ENCODE assay signal across 16 cellular contexts in genomic region chr2:40420478-40420877, GRCh38. TPM values are rescaled to one million over a fixed set of nuclear protein-coding genes. Genes with fewer than 3 reads are reported as not detected.
DNase-seq lines count a peak whose midpoint lies in the region; ATAC-seq, FAIRE-seq and TF ChIP-seq lines count a peak whose summit lies in the region.
"Had no signal": no experiment of that assay in that cellular context is flagged by ENCODE, and none has a peak within 500 bp of the region (broad histone marks: within the 10 kb centered on the region; RNA-seq: fewer than 3 reads in every experiment).

No MANE protein-coding gene starts in this region.

- no peaks in the 10 kb centered on the region for H3K36me3 ChIP-seq in left ventricle myocardium inferior
- no peaks in the 10 kb centered on the region for H3K36me3 ChIP-seq in rectal smooth muscle tissue (ENCODE audit: control insufficient read depth, insufficient read depth, low read length)
- H3K36me3 ChIP-seq in upper lobe of right lung: no peaks in the 10 kb centered on the region
- H3K36me3 ChIP-seq in pancreas: no peaks in the 10 kb centered on the region
- H3K36me3 ChIP-seq in MM.1S (replicated peaks; ENCODE audit: insufficient read depth, low read length): no peaks in the 10 kb centered on the region
- H3K36me3 ChIP-seq: HAP-1 had no signal

- no peaks in the 10 kb centered on the region for H3K9me2 ChIP-seq in MM.1S (replicated peaks; ENCODE audit: insufficient read depth, low read length)

- H3K4me3 ChIP-seq in left ventricle myocardium inferior (peak overlapping the region; percentile 17), rectal smooth muscle tissue (ENCODE audit: low read length) (no peak overlapping the region), upper lobe of right lung (no peak overlapping the region), pancreas (no peak overlapping the region), MM.1S (ENCODE audit: low read length) (no peak overlapping the region)
- H3K4me3 ChIP-seq: BLaER1, HAP-1 had no signal

- H3K79me2 ChIP-seq in MM.1S (ENCODE audit: low read length): no peaks in the 10 kb centered on the region

- 34 to 50% methylated on average over 3 of the region's 3 CpGs for WGBS in pancreas, 2 donors

- H3K4me2 ChIP-seq in MM.1S (ENCODE audit: low read depth, low read length): no peak overlapping the region
- H3K4me2 ChIP-seq: BLaER1, KMS-11 had no signal

- H2AFZ ChIP-seq in MM.1S (ENCODE audit: low read length): no peak overlapping the region

- H4K20me1 ChIP-seq in MM.1S (ENCODE audit: insufficient read depth, low read length): no peaks in the 10 kb centered on the region
- H4K20me1 ChIP-seq: BLaER1 had no signal

- no peaks in the 10 kb centered on the region for H3F3A ChIP-seq in MM.1S (ENCODE audit: insufficient read depth, low read length)

- TF ChIP-seq CTCF in left ventricle myocardium inferior (IDR thresholded peaks at IDR 0.05; ENCODE audit: borderline replicate concordance) (no peak), upper lobe of right lung (IDR thresholded peaks at IDR 0.05) (no peak), pancreas (IDR thresholded peaks at IDR 0.05) (no peak), MM.1S (IDR thresholded peaks at IDR 0.05; ENCODE audit: low read length) (no peak)

- no peaks in the 10 kb centered on the region for H3K9me3 ChIP-seq in left ventricle myocardium inferior (replicated peaks)
- H3K9me3 ChIP-seq in upper lobe of right lung: no peaks in the 10 kb centered on the region
- no peaks in the 10 kb centered on the region for H3K9me3 ChIP-seq in pancreas
- no peaks in the 10 kb centered on the region for H3K9me3 ChIP-seq in MM.1S (replicated peaks; ENCODE audit: insufficient read depth, low read length)
- H3K9me3 ChIP-seq: BLaER1, HAP-1 had no signal

- ATAC-seq in Right ventricle myocardium superior (ENCODE audit: poor library complexity) (peak; percentile 23), Right ventricle myocardium inferior (no peak), upper lobe of right lung (no peak), pancreas (no peak)
- ATAC-seq: Panc1 had no signal

- peak overlapping the region; percentile 71 for H3K27ac ChIP-seq in left ventricle myocardium inferior (replicated peaks)
- peak overlapping the region; percentile 76 for H3K27ac ChIP-seq in rectal smooth muscle tissue (ENCODE audit: low read depth, low read length)
- H3K27ac ChIP-seq in upper lobe of right lung: peak overlapping the region; percentile 7
- H3K27ac ChIP-seq in pancreas: no peak overlapping the region
- no peak overlapping the region for H3K27ac ChIP-seq in MM.1S (ENCODE audit: low read length)
- H3K27ac ChIP-seq: 22Rv1, BLaER1, KMS-11 had no signal

- DNase-seq in Right ventricle myocardium superior (no peak), Right ventricle myocardium inferior (ENCODE audit: missing footprints) (no peak), left ventricle myocardium inferior (no peak), upper lobe of right lung (no peak), pancreas (no peak), MM.1S (no peak), HT-29 (ENCODE audit: low spot score) (no peak)
- DNase-seq: CD8-positive, alpha-beta memory T cell; NCI-H1092 treated with DMSO at 0.1 percent for 48 hours; NCI-H1694 treated with DMSO at 0.1 percent for 48 hours had no signal

- FAIRE-seq in pancreas (lab: Jason Lieb, UNC): no peak

- intact Hi-C loops in Right ventricle myocardium superior (cut with DNase I): no loop called here
- intact Hi-C loops in Right ventricle myocardium inferior (cut with DNase I): no loop called here
- intact Hi-C loops in left ventricle myocardium inferior (cut with micrococcal nuclease): no loop called here
- intact Hi-C loops in upper lobe of right lung (cut with DNase I): no loop called here
- intact Hi-C loops in pancreas (cut with DNase I): no loop called here

- H3K4me1 ChIP-seq in left ventricle myocardium inferior (peaks cover 93% of the 10 kb centered on the region), rectal smooth muscle tissue (ENCODE audit: control insufficient read depth, insufficient read depth, low read length) (peaks cover 40% of the 10 kb centered on the region), upper lobe of right lung (no peaks in the 10 kb centered on the region), pancreas (no peaks in the 10 kb centered on the region), MM.1S (ENCODE audit: low read length) (no peaks in the 10 kb centered on the region)
- H3K4me1 ChIP-seq: BLaER1, HAP-1 had no signal

- no peaks in the 10 kb centered on the region for H3K27me3 ChIP-seq in left ventricle myocardium inferior (ENCODE audit: low read depth)
- H3K27me3 ChIP-seq in rectal smooth muscle tissue (ENCODE audit: control insufficient read depth, insufficient read depth, low read length): no peaks in the 10 kb centered on the region
- no peaks in the 10 kb centered on the region for H3K27me3 ChIP-seq in upper lobe of right lung
- H3K27me3 ChIP-seq in pancreas: peaks cover 0 to 7% (median 0%) of the 10 kb centered on the region in 4 donors
- no peaks in the 10 kb centered on the region for H3K27me3 ChIP-seq in MM.1S (replicated peaks; ENCODE audit: insufficient read depth, low read length)
- H3K27me3 ChIP-seq: BLaER1 had no signal

- H3K9ac ChIP-seq in rectal smooth muscle tissue (ENCODE audit: low read length) (no peak overlapping the region), MM.1S (ENCODE audit: low read length) (no peak overlapping the region)
- H3K9ac ChIP-seq: BLaER1, KMS-11 had no signal

RNA-seq across cellular contexts. Expression of gene SLC8A1, which starts 31.4 kb away (rescaled TPM):
- total RNA-seq in Right ventricle myocardium superior (958 TPM), Right ventricle myocardium inferior (999 TPM), left ventricle myocardium inferior (990 TPM), upper lobe of right lung (53.8 TPM), pancreas (10 to 100 TPM in 1 of 6 donors, 1 to 10 TPM in 5; 1.6 to 12.4 (median 3.8) TPM)
- 1 to 10 TPM in 1 of 2 donors, under 1 TPM in 1; 0.19 to 1.0 TPM for polyA plus RNA-seq in pancreas
- 0.10 and 0.16 TPM in 2 replicates for total RNA-seq in HT-29 (2014; rRNA removed; shearing (Covaris generic))
- polyA plus RNA-seq: CD8-positive, alpha-beta memory T cell had no signal

Comparison
In these comparisons a context has a peak if more than half of its experiments do, and no peak if none do; other contexts are left out.
1. H3K27ac ChIP-seq: peak in left ventricle myocardium inferior (single experiment), rectal smooth muscle tissue (single experiment) and upper lobe of right lung (single experiment); none in pancreas (0 of 4) and MM.1S (single experiment).
2. RNA of gene SLC8A1, which starts 31.4 kb away (total RNA-seq): 999 TPM in Right ventricle myocardium inferior (single experiment), 990 TPM in left ventricle myocardium inferior (single experiment) and 958 TPM in Right ventricle myocardium superior (single experiment); 53.8 TPM in upper lobe of right lung (single experiment), 1.6 to 12.4 TPM in pancreas and 0.10 to 0.16 TPM in HT-29; every median in the first group is over 10 times any median in the second.